27 cellular contexts compared by ENCODE assay signal in the genomic region with DNA sequence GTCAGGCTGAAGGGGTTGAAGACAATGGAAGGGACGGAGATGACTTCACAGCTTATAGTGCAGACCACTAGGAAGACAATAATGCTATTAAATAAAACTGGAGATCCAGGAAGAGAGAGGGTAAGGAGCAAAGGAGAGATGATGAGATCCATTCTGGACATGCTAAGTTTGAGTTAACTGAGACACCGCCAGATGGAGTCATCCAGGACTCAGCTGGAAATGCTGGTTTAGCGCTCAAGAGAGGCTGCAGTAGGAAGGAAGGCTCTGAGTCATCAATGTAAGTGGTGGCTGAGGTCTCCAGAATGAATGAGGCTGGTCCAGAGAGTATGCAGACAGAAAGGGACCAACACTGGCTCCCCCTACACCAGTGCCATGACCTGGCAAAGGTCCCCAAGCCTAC. TPM values are rescaled to one million over a fixed set of nuclear protein-coding genes. Genes with fewer than 3 reads are reported as not detected.
DNase-seq lines count a peak whose midpoint lies in the region; ATAC-seq and TF ChIP-seq lines count a peak whose summit lies in the region.
"Had no signal": no experiment of that assay in that cellular context is flagged by ENCODE, and none has a peak within 500 bp of the region (broad histone marks: within the 10 kb centered on the region; RNA-seq: fewer than 3 reads in every experiment).

No MANE protein-coding gene starts in this region.

- no peaks in the 10 kb centered on the region for H4K20me1 ChIP-seq in Karpas-422 (ENCODE audit: insufficient read depth, low read depth, low read length)

- H3K9me3 ChIP-seq in A673 (ENCODE audit: low read depth, low read length, poor library complexity, severe bottlenecking) (no peaks in the 10 kb centered on the region), Karpas-422 (ENCODE audit: low read length) (no peaks in the 10 kb centered on the region), heart right ventricle (no peaks in the 10 kb centered on the region)
- H3K9me3 ChIP-seq: A549, stomach, tibial nerve had no signal

- no peak for TF ChIP-seq POLR2A in NB4 (IDR thresholded peaks at IDR 0.05; ENCODE audit: extremely low read depth, insufficient read length)

- no peak for ATAC-seq in heart right ventricle
- ATAC-seq: A549, left colon, Right ventricle myocardium inferior had no signal

- POLR2A ChIA-PET in A673 (lab: Charles Lee; ENCODE audit: low non-redundant PET): no interaction called here

- H3K9me2 ChIP-seq in Karpas-422 (replicated peaks; ENCODE audit: insufficient read depth, low read length): no peaks in the 10 kb centered on the region

- H3K36me3 ChIP-seq in A673 (ENCODE audit: insufficient read depth, low read length, poor library complexity, severe bottlenecking): no peaks in the 10 kb centered on the region
- H3K36me3 ChIP-seq in Karpas-422 (ENCODE audit: insufficient read depth, low read length): no peaks in the 10 kb centered on the region
- H3K36me3 ChIP-seq in heart right ventricle: no peaks in the 10 kb centered on the region

- H3K4me2 ChIP-seq in Karpas-422 (ENCODE audit: low read depth, low read length, poor library complexity, severe bottlenecking): no peak overlapping the region
- H3K4me2 ChIP-seq: A549 had no signal

- TF ChIP-seq CTCF in A673 (conservative IDR thresholded peaks at IDR 0.05; ENCODE audit: low read depth, low read length) (no peak), NB4 (IDR thresholded peaks at IDR 0.05; ENCODE audit: low read depth, low read length) (no peak), heart right ventricle (IDR thresholded peaks at IDR 0.05) (no peak)

- H3K4me3 ChIP-seq in A673 (ENCODE audit: low read depth, low read length, poor library complexity, severe bottlenecking) (no peak overlapping the region), NB4 (ENCODE audit: low read depth, low read length) (no peak overlapping the region), Karpas-422 (ENCODE audit: low read length) (no peak overlapping the region), heart right ventricle (no peak overlapping the region)
- H3K4me3 ChIP-seq: A549, stomach, tibial nerve had no signal

- no TSS peak for BruUV-seq in A673 (replicated peaks; lab: Mats Ljungman, UMichigan)

- no peak overlapping the region for H3K9ac ChIP-seq in Karpas-422 (ENCODE audit: low read length)

- H3K4me1 ChIP-seq in A673 (ENCODE audit: insufficient read depth, low read length, poor library complexity, severe bottlenecking) (peaks cover 9% of the 10 kb centered on the region), Karpas-422 (ENCODE audit: low read length) (peaks cover 12% of the 10 kb centered on the region), heart right ventricle (no peaks in the 10 kb centered on the region)
- H3K4me1 ChIP-seq: A549, stomach had no signal

- CTCF ChIA-PET in A673 (lab: Charles Lee): no interaction called here

- H3K27me3 ChIP-seq in A673 (replicated peaks; ENCODE audit: insufficient read depth, low read depth, low read length, poor library complexity) (peaks cover 95% of the 10 kb centered on the region), Karpas-422 (ENCODE audit: low read length) (no peaks in the 10 kb centered on the region), heart right ventricle (peaks cover 0 to 31% (median 9%) of the 10 kb centered on the region in 7 donors)
- H3K27me3 ChIP-seq: stomach, tibial nerve had no signal

- H3K27ac ChIP-seq in A673 (ENCODE audit: low read depth, low read length, poor library complexity, severe bottlenecking): no peak overlapping the region
- no peak overlapping the region for H3K27ac ChIP-seq in Karpas-422 (ENCODE audit: low read length)
- H3K27ac ChIP-seq in heart right ventricle: no peak overlapping the region
- H3K27ac ChIP-seq: A549, HL-60, stomach, tibial nerve had no signal

- WGBS in heart right ventricle, 2 donors: 96 to 99% methylated on average over 3 of the region's 3 CpGs

- peak; percentile 44 for DNase-seq in A673 (ENCODE audit: low spot score)
- DNase-seq in ELR (ENCODE audit: low read depth): peak; percentile 21
- peak; percentile 13 for DNase-seq in NB4 (ENCODE audit: low read depth)
- peak; percentile 51 for DNase-seq in dermis blood vessel endothelial cell
- no peak for DNase-seq in mesenteric fat pad (ENCODE audit: low spot score)
- no peak for DNase-seq in amniotic stem cell (lab: John Stamatoyannopoulos, UW)
- DNase-seq in Karpas-422: no peak
- DNase-seq in heart right ventricle: no peak
- DNase-seq: activated CD4-positive, alpha-beta memory T cell treated with anti-CD3 and anti-CD28 coated beads, Interleukin-2, amount 10 ng/mL, durations not matched to agents 7 days and 5 days; activated gamma-delta T cell treated with Interleukin-2 at 50 U/mL for 16 hours; CD4-positive, CD25-positive, alpha-beta regulatory T cell; glutamatergic neuron; left colon; mesendoderm; naive B cell; NCI-H1694; NCI-H2227 treated with DMSO at 0.1 percent for 48 hours; NCI-H748 treated with DMSO at 0.1 percent for 48 hours; retina; stimulated activated CD4-positive, alpha-beta T cell treated with anti-CD3 and anti-CD28 coated beads, Interleukin-12 subunit alpha, Interleukin-12 subunit beta, amount 100 ng/mL, for 4 hours; stomach had no signal

- intact Hi-C loops in A673 (cut with micrococcal nuclease; ENCODE audit: unreplicated experiment): no loop called here
- intact Hi-C loops in heart right ventricle (cut with DNase I): no loop called here

- no peaks in the 10 kb centered on the region for H3K79me2 ChIP-seq in Karpas-422 (ENCODE audit: low read length)

- no peak overlapping the region for H2AFZ ChIP-seq in Karpas-422 (ENCODE audit: low read length)

RNA-seq across cellular contexts. Expression of gene GFRA1, which starts 9.1 kb away (rescaled TPM):
- total RNA-seq in A673 (2021) (not detected in 2 replicates), dermis blood vessel endothelial cell (36.4 and 51.3 TPM in 2 replicates), mesenteric fat pad (18.3 TPM), heart right ventricle (1 to 10 TPM in 6 of 10 donors, under 1 TPM in 4; 0.38 to 9.3 (median 2.1) TPM)
- not detected in 2 replicates for total RNA-seq in Karpas-422 (2014; rRNA removed; shearing (Covaris generic); ENCODE audit: low replicate concordance)
- 1 to 10 TPM; 1.3 to 1.6 TPM for polyA plus RNA-seq in heart right ventricle
- total RNA-seq: activated CD4-positive, alpha-beta memory T cell treated with anti-CD3 and anti-CD28 coated beads, Interleukin-2, amount 10 ng/mL, durations not matched to agents 7 days and 5 days; CD4-positive, CD25-positive, alpha-beta regulatory T cell; OCI-LY7 had no signal
- polyA plus RNA-seq: CD4-positive, CD25-positive, alpha-beta regulatory T cell; IgD-negative memory B cell had no signal

Comparison
In these comparisons a context has a peak if more than half of its experiments do, and no peak if none do; other contexts are left out.
1. DNase-seq: peak in A673 (single experiment), ELR (single experiment), NB4 (single experiment) and dermis blood vessel endothelial cell (single experiment); none in mesenteric fat pad (single experiment), amniotic stem cell (single experiment), Karpas-422 (single experiment) and heart right ventricle (0 of 2).